In the genomic region with DNA sequence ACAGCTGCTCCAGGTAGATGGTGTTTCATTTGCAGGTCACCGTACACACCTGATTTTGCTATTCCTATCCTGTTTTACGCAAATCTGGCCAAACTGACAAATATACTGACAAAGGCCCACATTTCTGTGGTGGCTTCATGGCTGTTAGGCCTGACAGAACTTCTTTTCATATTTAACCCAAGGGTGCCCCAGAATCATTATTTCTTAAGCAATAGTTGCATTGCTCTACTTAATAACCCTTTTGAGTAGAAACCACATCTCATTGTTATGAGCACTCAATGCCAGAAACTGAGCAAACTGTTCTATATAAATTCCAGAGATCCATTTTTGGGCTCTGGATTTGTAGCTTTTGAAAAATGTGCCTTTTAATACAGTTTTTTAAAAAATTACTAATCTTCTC, we compare ENCODE assay signal across 1 cellular context.
TF ChIP-seq lines count a peak whose summit lies in the region.

No MANE protein-coding gene starts in this region.

TF ChIP-seq in GM23338, 12 proteins besides CTCF, POLR2A, EP300 and RAD21 (continued from another document):
- TF ChIP-seq, protein P1, sequence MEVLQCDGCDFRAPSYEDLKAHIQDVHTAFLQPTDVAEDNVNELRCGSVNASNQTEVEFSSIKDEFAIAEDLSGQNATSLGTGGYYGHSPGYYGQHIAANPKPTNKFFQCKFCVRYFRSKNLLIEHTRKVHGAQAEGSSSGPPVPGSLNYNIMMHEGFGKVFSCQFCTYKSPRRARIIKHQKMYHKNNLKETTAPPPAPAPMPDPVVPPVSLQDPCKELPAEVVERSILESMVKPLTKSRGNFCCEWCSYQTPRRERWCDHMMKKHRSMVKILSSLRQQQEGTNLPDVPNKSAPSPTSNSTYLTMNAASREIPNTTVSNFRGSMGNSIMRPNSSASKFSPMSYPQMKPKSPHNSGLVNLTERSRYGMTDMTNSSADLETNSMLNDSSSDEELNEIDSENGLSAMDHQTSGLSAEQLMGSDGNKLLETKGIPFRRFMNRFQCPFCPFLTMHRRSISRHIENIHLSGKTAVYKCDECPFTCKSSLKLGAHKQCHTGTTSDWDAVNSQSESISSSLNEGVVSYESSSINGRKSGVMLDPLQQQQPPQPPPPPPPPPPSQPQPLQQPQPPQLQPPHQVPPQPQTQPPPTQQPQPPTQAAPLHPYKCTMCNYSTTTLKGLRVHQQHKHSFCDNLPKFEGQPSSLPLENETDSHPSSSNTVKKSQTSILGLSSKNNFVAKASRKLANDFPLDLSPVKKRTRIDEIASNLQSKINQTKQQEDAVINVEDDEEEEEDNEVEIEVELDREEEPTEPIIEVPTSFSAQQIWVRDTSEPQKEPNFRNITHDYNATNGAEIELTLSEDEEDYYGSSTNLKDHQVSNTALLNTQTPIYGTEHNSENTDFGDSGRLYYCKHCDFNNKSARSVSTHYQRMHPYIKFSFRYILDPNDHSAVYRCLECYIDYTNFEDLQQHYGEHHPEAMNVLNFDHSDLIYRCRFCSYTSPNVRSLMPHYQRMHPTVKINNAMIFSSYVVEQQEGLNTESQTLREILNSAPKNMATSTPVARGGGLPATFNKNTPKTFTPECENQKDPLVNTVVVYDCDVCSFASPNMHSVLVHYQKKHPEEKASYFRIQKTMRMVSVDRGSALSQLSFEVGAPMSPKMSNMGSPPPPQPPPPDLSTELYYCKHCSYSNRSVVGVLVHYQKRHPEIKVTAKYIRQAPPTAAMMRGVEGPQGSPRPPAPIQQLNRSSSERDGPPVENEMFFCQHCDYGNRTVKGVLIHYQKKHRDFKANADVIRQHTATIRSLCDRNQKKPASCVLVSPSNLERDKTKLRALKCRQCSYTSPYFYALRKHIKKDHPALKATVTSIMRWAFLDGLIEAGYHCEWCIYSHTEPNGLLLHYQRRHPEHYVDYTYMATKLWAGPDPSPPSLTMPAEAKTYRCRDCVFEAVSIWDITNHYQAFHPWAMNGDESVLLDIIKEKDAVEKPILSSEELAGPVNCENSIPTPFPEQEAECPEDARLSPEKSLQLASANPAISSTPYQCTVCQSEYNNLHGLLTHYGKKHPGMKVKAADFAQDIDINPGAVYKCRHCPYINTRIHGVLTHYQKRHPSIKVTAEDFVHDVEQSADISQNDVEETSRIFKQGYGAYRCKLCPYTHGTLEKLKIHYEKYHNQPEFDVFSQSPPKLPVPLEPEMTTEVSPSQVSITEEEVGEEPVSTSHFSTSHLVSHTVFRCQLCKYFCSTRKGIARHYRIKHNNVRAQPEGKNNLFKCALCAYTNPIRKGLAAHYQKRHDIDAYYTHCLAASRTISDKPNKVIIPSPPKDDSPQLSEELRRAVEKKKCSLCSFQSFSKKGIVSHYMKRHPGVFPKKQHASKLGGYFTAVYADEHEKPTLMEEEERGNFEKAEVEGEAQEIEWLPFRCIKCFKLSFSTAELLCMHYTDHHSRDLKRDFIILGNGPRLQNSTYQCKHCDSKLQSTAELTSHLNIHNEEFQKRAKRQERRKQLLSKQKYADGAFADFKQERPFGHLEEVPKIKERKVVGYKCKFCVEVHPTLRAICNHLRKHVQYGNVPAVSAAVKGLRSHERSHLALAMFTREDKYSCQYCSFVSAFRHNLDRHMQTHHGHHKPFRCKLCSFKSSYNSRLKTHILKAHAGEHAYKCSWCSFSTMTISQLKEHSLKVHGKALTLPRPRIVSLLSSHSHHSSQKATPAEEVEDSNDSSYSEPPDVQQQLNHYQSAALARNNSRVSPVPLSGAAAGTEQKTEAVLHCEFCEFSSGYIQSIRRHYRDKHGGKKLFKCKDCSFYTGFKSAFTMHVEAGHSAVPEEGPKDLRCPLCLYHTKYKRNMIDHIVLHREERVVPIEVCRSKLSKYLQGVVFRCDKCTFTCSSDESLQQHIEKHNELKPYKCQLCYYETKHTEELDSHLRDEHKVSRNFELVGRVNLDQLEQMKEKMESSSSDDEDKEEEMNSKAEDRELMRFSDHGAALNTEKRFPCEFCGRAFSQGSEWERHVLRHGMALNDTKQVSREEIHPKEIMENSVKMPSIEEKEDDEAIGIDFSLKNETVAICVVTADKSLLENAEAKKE (CRISPR knock-in tag; IDR thresholded peaks at IDR 0.05): no peak
- TF ChIP-seq ETS1 (IDR thresholded peaks at IDR 0.05): no peak
- no peak for TF ChIP-seq POLR2AphosphoS5 (IDR thresholded peaks at IDR 0.05; ENCODE audit: low read depth)
- TF ChIP-seq, protein P2, sequence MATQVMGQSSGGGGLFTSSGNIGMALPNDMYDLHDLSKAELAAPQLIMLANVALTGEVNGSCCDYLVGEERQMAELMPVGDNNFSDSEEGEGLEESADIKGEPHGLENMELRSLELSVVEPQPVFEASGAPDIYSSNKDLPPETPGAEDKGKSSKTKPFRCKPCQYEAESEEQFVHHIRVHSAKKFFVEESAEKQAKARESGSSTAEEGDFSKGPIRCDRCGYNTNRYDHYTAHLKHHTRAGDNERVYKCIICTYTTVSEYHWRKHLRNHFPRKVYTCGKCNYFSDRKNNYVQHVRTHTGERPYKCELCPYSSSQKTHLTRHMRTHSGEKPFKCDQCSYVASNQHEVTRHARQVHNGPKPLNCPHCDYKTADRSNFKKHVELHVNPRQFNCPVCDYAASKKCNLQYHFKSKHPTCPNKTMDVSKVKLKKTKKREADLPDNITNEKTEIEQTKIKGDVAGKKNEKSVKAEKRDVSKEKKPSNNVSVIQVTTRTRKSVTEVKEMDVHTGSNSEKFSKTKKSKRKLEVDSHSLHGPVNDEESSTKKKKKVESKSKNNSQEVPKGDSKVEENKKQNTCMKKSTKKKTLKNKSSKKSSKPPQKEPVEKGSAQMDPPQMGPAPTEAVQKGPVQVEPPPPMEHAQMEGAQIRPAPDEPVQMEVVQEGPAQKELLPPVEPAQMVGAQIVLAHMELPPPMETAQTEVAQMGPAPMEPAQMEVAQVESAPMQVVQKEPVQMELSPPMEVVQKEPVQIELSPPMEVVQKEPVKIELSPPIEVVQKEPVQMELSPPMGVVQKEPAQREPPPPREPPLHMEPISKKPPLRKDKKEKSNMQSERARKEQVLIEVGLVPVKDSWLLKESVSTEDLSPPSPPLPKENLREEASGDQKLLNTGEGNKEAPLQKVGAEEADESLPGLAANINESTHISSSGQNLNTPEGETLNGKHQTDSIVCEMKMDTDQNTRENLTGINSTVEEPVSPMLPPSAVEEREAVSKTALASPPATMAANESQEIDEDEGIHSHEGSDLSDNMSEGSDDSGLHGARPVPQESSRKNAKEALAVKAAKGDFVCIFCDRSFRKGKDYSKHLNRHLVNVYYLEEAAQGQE (IDR thresholded peaks at IDR 0.05; ENCODE audit: unreplicated experiment): no peak
- TF ChIP-seq EZH2phosphoT487 (IDR thresholded peaks at IDR 0.05; ENCODE audit: unreplicated experiment): no peak
- TF ChIP-seq ZNF114 (CRISPR knock-in tag; IDR thresholded peaks at IDR 0.05): no peak
- no peak for TF ChIP-seq NANOG (IDR thresholded peaks at IDR 0.05; ENCODE audit: borderline replicate concordance)
- TF ChIP-seq JUNB (IDR thresholded peaks at IDR 0.05; ENCODE audit: unreplicated experiment): no peak
